Comparison of ENCODE assay signal across 1 cellular context in the genomic region with DNA sequence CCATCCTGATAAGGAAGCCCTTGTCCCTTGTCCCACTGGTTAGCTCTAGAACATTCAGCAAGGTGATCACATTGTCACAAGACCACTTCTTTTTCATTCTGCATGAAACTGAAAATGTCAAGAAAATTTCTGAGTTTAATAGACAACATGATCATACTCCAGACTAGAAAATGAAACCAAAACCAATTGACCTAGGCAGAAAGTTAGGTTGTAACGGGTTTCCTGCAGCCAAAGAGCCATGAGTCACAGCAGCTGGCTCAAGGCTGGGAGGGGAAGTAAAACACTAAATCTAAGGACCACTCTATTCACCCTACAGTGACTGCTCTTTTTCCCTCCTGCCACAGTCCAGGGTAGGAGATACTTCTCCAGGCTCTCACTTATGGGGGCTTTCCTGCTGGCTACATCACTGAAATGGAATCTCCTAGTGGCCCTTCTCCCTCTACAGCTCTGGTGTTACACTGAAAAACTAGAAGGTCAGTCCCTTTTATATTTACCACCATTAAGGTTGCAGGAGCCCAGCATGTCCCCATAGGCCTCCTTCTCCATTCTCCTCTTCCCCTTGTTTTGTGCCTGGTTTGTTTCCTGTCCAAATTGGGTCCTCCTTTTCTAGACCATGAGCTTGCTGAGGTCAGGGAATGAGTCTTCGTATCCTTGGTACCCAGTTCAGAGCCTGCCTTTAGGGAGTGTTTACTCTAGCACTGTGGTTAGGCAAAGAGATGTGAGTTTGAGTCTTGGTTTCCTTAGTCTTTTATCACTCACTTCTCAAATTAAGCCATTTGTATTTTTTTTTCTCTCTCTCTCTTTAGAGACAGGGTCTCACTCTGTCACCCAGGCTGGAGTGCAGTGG.
A peak's percentile ranks its signal among the peaks of the same experiment; 100 is the strongest.
TF ChIP-seq lines count a peak whose summit lies in the region.

No MANE protein-coding gene starts in this region.

TF ChIP-seq in HepG2, 621 proteins besides CTCF, POLR2A, EP300 and RAD21 (continued from another document):
- TF ChIP-seq, protein P1, sequence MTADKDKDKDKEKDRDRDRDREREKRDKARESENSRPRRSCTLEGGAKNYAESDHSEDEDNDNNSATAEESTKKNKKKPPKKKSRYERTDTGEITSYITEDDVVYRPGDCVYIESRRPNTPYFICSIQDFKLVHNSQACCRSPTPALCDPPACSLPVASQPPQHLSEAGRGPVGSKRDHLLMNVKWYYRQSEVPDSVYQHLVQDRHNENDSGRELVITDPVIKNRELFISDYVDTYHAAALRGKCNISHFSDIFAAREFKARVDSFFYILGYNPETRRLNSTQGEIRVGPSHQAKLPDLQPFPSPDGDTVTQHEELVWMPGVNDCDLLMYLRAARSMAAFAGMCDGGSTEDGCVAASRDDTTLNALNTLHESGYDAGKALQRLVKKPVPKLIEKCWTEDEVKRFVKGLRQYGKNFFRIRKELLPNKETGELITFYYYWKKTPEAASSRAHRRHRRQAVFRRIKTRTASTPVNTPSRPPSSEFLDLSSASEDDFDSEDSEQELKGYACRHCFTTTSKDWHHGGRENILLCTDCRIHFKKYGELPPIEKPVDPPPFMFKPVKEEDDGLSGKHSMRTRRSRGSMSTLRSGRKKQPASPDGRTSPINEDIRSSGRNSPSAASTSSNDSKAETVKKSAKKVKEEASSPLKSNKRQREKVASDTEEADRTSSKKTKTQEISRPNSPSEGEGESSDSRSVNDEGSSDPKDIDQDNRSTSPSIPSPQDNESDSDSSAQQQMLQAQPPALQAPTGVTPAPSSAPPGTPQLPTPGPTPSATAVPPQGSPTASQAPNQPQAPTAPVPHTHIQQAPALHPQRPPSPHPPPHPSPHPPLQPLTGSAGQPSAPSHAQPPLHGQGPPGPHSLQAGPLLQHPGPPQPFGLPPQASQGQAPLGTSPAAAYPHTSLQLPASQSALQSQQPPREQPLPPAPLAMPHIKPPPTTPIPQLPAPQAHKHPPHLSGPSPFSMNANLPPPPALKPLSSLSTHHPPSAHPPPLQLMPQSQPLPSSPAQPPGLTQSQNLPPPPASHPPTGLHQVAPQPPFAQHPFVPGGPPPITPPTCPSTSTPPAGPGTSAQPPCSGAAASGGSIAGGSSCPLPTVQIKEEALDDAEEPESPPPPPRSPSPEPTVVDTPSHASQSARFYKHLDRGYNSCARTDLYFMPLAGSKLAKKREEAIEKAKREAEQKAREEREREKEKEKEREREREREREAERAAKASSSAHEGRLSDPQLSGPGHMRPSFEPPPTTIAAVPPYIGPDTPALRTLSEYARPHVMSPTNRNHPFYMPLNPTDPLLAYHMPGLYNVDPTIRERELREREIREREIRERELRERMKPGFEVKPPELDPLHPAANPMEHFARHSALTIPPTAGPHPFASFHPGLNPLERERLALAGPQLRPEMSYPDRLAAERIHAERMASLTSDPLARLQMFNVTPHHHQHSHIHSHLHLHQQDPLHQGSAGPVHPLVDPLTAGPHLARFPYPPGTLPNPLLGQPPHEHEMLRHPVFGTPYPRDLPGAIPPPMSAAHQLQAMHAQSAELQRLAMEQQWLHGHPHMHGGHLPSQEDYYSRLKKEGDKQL (CRISPR knock-in tag; IDR thresholded peaks at IDR 0.05; ENCODE audit: low read depth) = no peak
- TF ChIP-seq SAP130 (CRISPR knock-in tag; IDR thresholded peaks at IDR 0.05; ENCODE audit: low read depth) = peak; percentile 44; the same call in 1 of the 2 replicates
